In the genomic region with DNA sequence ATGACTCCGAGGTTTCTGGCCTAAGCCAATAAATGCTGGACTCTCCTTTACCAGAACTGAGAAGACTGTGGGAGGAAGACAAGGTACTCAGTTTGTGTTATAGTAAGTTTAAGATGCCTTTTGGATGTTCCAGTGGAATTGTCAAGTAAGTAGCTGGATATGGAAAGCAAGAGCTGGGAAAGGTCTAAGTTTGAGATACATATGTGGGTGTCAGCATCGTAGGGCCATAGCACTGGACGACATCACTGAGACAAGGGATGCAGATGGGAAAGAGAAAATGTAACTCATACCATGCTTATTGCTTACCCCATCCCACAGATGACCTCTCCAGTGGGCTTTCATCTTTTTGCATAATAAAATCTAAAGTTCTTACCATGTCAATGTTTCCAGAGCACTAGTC, we compare ENCODE assay signal across 18 cellular contexts.
"Had no signal": no experiment of that assay in that cellular context is flagged by ENCODE, and none has a peak within 500 bp of the region (broad histone marks: within the 10 kb centered on the region; RNA-seq: fewer than 3 reads in every experiment).

No MANE protein-coding gene starts in this region.

- H3K4me1 ChIP-seq: ascending aorta had no signal

- H3K36me3 ChIP-seq: ascending aorta, colonic mucosa, left lung, neural progenitor cell, right lobe of liver, stomach had no signal

- H3K4me3 ChIP-seq: ascending aorta, colonic mucosa, left lung, neural progenitor cell, right lobe of liver, stomach had no signal

- H3K4me2 ChIP-seq: neural progenitor cell had no signal

- H3K36me3 Mint-ChIP-seq: neural progenitor cell, T-cell had no signal

- H3K9ac ChIP-seq: neural progenitor cell had no signal

- H3K27me3 Mint-ChIP-seq: central memory CD8-positive, alpha-beta T cell; T-cell had no signal

- H3K27ac ChIP-seq: ascending aorta, colonic mucosa, left lung, neural progenitor cell, right lobe of liver, stomach had no signal

- DNase-seq: activated CD4-positive, CD25-positive, alpha-beta regulatory T cell treated with anti-CD3 and anti-CD28 coated beads, Interleukin-2, amount 50 U/mL, for 72 hours; activated naive CD4-positive, alpha-beta T cell; colonic mucosa; effector CD4-positive, alpha-beta T cell; kidney; left lung; small intestine; stimulated activated CD4-positive, alpha-beta T cell treated with anti-CD3 and anti-CD28 coated beads, Interleukin-15, amount 100 ng/mL, for 24 hours; stimulated activated CD4-positive, alpha-beta T cell treated with anti-CD3 and anti-CD28 coated beads, Interleukin-2, amount 100 ng/mL, for 48 hours; stomach; T-cell; T1000; trophoblast cell had no signal

- H3K27ac Mint-ChIP-seq: neural progenitor cell had no signal

- H3K4me3 Mint-ChIP-seq: central memory CD8-positive, alpha-beta T cell; neural progenitor cell; T-cell had no signal

- H3K9me3 Mint-ChIP-seq: central memory CD8-positive, alpha-beta T cell; neural progenitor cell; T-cell had no signal

- H3K27me3 ChIP-seq: ascending aorta, colonic mucosa, left lung, neural progenitor cell, right lobe of liver, stomach had no signal

- ATAC-seq: left lung, right lobe of liver, SK-N-SH treated with all-trans-retinoic acid at 6 μM for 48 hours, T-cell had no signal
